Comparison of ENCODE assay signal across 11 cellular contexts in the genomic region with DNA sequence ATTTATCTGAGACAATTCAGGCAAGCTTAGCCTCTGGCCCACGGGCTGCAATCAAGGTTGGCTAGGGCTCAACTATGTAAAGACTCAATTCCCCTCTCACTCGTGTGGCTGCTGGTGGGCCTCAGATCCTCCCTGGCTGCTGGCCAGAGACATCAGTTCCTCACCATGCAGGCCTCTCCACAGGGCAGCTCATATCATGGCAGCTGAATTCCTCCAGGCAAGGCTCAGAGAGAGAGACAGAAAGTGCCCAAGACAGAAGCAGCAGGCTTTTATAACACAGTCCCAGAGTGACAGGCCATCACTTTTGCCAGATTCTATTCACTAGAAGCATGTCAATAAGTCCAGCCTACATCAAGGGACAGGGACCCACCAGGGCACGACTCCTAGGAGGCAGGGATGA.
DNase-seq lines count a peak whose midpoint lies in the region; ATAC-seq, FAIRE-seq and TF ChIP-seq lines count a peak whose summit lies in the region.
"Had no signal": no experiment of that assay in that cellular context is flagged by ENCODE, and none has a peak within 500 bp of the region (broad histone marks: within the 10 kb centered on the region; RNA-seq: fewer than 3 reads in every experiment).

No MANE protein-coding gene starts in this region.

- ATAC-seq in GM19395 (IDR thresholded peaks at IDR 0.05; ENCODE audit: unreplicated experiment) (peak; percentile 28), HG02943 (IDR thresholded peaks at IDR 0.05; ENCODE audit: low read depth, unreplicated experiment) (peak; percentile 32), GM23338 (no peak)

- no peak overlapping the region for H3K27ac Mint-ChIP-seq in GM23338

- peaks cover 13 to 58% (median 37%) of the 10 kb centered on the region in 4 donors for H3K4me1 ChIP-seq in stomach
- H3K4me1 ChIP-seq in GM23338 (ENCODE audit: insufficient read depth): peaks cover 24% of the 10 kb centered on the region

- no peak overlapping the region for H3K4me2 ChIP-seq in GM23338

- H3K4me3 Mint-ChIP-seq in GM23338: no peak overlapping the region

- no peak overlapping the region for H2AFZ ChIP-seq in GM23338

- H3F3A ChIP-seq in GM23338 (replicated peaks; ENCODE audit: low read depth): no peaks in the 10 kb centered on the region

- no peaks in the 10 kb centered on the region for H3K36me3 ChIP-seq in stomach
- no peaks in the 10 kb centered on the region for H3K36me3 ChIP-seq in GM23338 (ENCODE audit: insufficient read depth)
- H3K36me3 ChIP-seq: thyroid gland had no signal

- H3K79me2 ChIP-seq in GM23338 (replicated peaks; ENCODE audit: insufficient read depth): peaks cover 74% of the 10 kb centered on the region

- no peaks in the 10 kb centered on the region for H3K9me3 ChIP-seq in stomach
- H3K9me3 ChIP-seq: thyroid gland had no signal

- H4K20me1 ChIP-seq in GM23338 (replicated peaks; ENCODE audit: insufficient read depth): no peaks in the 10 kb centered on the region

- no peak for FAIRE-seq in GM12892 (lab: Jason Lieb, UNC)
- FAIRE-seq: kidney had no signal

- no peaks in the 10 kb centered on the region for H3K9me2 ChIP-seq in GM23338 (ENCODE audit: insufficient read depth)

- H3K27ac ChIP-seq in cingulate gyrus (ENCODE audit: low read depth, low read length): peak overlapping the region; percentile 39
- peak overlapping the region in 4 of 5 donors; percentile 79 to 87 (median 83) for H3K27ac ChIP-seq in stomach
- no peak overlapping the region for H3K27ac ChIP-seq in GM23338 (ENCODE audit: low read depth)
- H3K27ac ChIP-seq: thyroid gland had no signal

- DNase-seq in stomach (no peak), GM12892 (ENCODE audit: insufficient read length) (no peak), GM23338 (ENCODE audit: low spot score) (no peak), NCI-H2171 (lab: John Stamatoyannopoulos, UW) (no peak)
- DNase-seq: Calu3, erythroblast, kidney, thyroid gland had no signal

- peaks cover 8% of the 10 kb centered on the region for H3K27me3 Mint-ChIP-seq in GM23338 (ENCODE audit: insufficient read depth, low read depth, poor library complexity)

- peaks cover 6% of the 10 kb centered on the region; the same call in 2 of the 3 replicates for H3K9me3 Mint-ChIP-seq in GM23338

- WGBS in stomach, 5 donors: 54 to 77% (median 66%) methylated on average over 3 of the region's 3 CpGs

- TF ChIP-seq CTCF in stomach (IDR thresholded peaks at IDR 0.05): no peak
- TF ChIP-seq CTCF in GM23338 (conservative IDR thresholded peaks at IDR 0.05; ENCODE audit: low read depth in 2 of 2): no peak

- no peaks in the 10 kb centered on the region for H3K27me3 ChIP-seq in stomach
- H3K27me3 ChIP-seq in GM23338 (ENCODE audit: insufficient read depth): no peaks in the 10 kb centered on the region
- H3K27me3 ChIP-seq: thyroid gland had no signal

- TF ChIP-seq EP300 in stomach (IDR thresholded peaks at IDR 0.05): no peak

- H3K4me3 ChIP-seq in stomach (no peak overlapping the region), GM23338 (no peak overlapping the region)
- H3K4me3 ChIP-seq: thyroid gland had no signal

- H3K4me1 Mint-ChIP-seq in GM23338: peaks cover 49% of the 10 kb centered on the region

- intact Hi-C loops in stomach (cut with DNase I; ENCODE audit: low total_unique reads): no loop called here

- TF ChIP-seq POLR2A in stomach (IDR thresholded peaks at IDR 0.05) (no peak), GM12892 (IDR thresholded peaks at IDR 0.05; ENCODE audit: low read depth, low read length) (no peak)

- peaks cover 20% of the 10 kb centered on the region for H3K36me3 Mint-ChIP-seq in GM23338 (ENCODE audit: low read depth)

TF ChIP-seq in GM23338, 12 proteins besides CTCF, POLR2A, EP300 and RAD21:
- TF ChIP-seq, protein P1, sequence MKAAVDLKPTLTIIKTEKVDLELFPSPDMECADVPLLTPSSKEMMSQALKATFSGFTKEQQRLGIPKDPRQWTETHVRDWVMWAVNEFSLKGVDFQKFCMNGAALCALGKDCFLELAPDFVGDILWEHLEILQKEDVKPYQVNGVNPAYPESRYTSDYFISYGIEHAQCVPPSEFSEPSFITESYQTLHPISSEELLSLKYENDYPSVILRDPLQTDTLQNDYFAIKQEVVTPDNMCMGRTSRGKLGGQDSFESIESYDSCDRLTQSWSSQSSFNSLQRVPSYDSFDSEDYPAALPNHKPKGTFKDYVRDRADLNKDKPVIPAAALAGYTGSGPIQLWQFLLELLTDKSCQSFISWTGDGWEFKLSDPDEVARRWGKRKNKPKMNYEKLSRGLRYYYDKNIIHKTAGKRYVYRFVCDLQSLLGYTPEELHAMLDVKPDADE (IDR thresholded peaks at IDR 0.05): no peak
- TF ChIP-seq ZNF331 (CRISPR knock-in tag; IDR thresholded peaks at IDR 0.05; ENCODE audit: low read depth): no peak
